Comparison of ENCODE assay signal across 3 cellular contexts in the genomic region with DNA sequence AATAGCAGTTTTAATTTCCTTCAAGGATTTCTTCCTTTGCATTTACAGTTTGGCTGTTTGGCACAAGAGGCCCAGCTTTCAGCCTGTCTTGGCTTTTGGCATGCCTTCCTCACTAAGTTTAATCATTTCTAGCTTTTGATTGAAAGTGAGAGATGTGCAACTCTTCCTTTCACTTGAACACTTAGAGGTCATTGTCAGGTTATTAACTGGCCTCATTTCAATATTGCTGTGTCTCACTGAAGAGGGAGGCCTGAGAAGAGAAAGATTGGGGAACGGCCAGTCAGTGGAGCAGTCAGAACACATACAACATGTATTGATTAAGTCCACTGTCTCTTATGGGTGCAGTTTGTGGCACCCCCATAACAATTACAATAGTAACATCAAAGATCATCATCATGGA.
TF ChIP-seq lines count a peak whose summit lies in the region.

No MANE protein-coding gene starts in this region.

TF ChIP-seq in liver, 16 proteins besides CTCF, POLR2A, EP300 and RAD21:
- TF ChIP-seq RXRA (IDR thresholded peaks at IDR 0.05) = peak; percentile 15 to 29
- peak in 1 of 2 donors; percentile 42 for TF ChIP-seq HNF4A (conservative IDR thresholded peaks at IDR 0.05)
- TF ChIP-seq, protein P1, sequence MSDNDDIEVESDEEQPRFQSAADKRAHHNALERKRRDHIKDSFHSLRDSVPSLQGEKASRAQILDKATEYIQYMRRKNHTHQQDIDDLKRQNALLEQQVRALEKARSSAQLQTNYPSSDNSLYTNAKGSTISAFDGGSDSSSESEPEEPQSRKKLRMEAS (IDR thresholded peaks at IDR 0.05) = no peak

TF ChIP-seq in HepG2, 621 proteins besides CTCF, POLR2A, EP300 and RAD21:
- no peak for TF ChIP-seq CBFB (CRISPR knock-in tag; IDR thresholded peaks at IDR 0.05)
- no peak for TF ChIP-seq MXD4 (CRISPR knock-in tag; IDR thresholded peaks at IDR 0.05)
- TF ChIP-seq ZNF776 (CRISPR knock-in tag; IDR thresholded peaks at IDR 0.05) = no peak
- TF ChIP-seq, protein P2, sequence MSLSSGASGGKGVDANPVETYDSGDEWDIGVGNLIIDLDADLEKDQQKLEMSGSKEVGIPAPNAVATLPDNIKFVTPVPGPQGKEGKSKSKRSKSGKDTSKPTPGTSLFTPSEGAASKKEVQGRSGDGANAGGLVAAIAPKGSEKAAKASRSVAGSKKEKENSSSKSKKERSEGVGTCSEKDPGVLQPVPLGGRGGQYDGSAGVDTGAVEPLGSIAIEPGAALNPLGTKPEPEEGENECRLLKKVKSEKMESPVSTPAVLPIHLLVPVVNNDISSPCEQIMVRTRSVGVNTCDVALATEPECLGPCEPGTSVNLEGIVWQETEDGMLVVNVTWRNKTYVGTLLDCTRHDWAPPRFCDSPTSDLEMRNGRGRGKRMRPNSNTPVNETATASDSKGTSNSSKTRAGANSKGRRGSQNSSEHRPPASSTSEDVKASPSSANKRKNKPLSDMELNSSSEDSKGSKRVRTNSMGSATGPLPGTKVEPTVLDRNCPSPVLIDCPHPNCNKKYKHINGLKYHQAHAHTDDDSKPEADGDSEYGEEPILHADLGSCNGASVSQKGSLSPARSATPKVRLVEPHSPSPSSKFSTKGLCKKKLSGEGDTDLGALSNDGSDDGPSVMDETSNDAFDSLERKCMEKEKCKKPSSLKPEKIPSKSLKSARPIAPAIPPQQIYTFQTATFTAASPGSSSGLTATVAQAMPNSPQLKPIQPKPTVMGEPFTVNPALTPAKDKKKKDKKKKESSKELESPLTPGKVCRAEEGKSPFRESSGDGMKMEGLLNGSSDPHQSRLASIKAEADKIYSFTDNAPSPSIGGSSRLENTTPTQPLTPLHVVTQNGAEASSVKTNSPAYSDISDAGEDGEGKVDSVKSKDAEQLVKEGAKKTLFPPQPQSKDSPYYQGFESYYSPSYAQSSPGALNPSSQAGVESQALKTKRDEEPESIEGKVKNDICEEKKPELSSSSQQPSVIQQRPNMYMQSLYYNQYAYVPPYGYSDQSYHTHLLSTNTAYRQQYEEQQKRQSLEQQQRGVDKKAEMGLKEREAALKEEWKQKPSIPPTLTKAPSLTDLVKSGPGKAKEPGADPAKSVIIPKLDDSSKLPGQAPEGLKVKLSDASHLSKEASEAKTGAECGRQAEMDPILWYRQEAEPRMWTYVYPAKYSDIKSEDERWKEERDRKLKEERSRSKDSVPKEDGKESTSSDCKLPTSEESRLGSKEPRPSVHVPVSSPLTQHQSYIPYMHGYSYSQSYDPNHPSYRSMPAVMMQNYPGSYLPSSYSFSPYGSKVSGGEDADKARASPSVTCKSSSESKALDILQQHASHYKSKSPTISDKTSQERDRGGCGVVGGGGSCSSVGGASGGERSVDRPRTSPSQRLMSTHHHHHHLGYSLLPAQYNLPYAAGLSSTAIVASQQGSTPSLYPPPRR (CRISPR knock-in tag; IDR thresholded peaks at IDR 0.05; ENCODE audit: borderline replicate concordance) = no peak
- TF ChIP-seq ZNF557 (CRISPR knock-in tag; IDR thresholded peaks at IDR 0.05) = no peak
- TF ChIP-seq, protein P3, sequence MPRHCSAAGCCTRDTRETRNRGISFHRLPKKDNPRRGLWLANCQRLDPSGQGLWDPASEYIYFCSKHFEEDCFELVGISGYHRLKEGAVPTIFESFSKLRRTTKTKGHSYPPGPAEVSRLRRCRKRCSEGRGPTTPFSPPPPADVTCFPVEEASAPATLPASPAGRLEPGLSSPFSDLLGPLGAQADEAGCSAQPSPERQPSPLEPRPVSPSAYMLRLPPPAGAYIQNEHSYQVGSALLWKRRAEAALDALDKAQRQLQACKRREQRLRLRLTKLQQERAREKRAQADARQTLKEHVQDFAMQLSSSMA (CRISPR knock-in tag; IDR thresholded peaks at IDR 0.05) = no peak
- no peak for TF ChIP-seq SRSF1 (optimal IDR thresholded peaks at IDR 0.05; ENCODE audit: low read depth, low read length)
TF ChIP-seq in HepG2: peak in this region for 0.

TF ChIP-seq in GM12878, 131 proteins besides CTCF, POLR2A, EP300 and RAD21:
- TF ChIP-seq JUNB (IDR thresholded peaks at IDR 0.05) = no peak
- TF ChIP-seq, protein P4, sequence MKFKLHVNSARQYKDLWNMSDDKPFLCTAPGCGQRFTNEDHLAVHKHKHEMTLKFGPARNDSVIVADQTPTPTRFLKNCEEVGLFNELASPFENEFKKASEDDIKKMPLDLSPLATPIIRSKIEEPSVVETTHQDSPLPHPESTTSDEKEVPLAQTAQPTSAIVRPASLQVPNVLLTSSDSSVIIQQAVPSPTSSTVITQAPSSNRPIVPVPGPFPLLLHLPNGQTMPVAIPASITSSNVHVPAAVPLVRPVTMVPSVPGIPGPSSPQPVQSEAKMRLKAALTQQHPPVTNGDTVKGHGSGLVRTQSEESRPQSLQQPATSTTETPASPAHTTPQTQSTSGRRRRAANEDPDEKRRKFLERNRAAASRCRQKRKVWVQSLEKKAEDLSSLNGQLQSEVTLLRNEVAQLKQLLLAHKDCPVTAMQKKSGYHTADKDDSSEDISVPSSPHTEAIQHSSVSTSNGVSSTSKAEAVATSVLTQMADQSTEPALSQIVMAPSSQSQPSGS (IDR thresholded peaks at IDR 0.05; ENCODE audit: low read length) = no peak
